In the genomic region with DNA sequence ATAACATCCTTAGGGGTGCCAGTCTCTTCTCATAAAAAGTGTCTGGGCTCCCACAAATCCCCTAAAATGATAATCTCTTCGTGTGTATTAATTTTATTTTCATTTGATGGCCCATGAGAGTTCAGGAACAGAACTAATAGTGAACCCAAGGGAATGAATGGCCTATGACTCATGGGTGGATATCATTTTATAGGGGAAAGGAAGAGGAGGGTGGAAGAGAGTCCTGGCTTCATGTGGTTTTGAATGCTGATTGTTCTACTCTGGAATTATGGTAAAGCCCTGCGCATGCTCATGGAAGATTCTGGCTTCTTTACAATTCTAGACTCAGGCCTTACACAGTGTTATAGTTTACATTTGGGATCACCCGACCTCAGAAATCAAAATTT, we compare ENCODE assay signal across 8 cellular contexts. TPM values are rescaled to one million over a fixed set of nuclear protein-coding genes. Genes with fewer than 3 reads are reported as not detected.
DNase-seq lines count a peak whose midpoint lies in the region; FAIRE-seq and TF ChIP-seq lines count a peak whose summit lies in the region.

No MANE protein-coding gene starts in this region.

- no peaks in the 10 kb centered on the region for H3K27me3 Mint-ChIP-seq in nephron (ENCODE audit: low read depth)

- H3K9ac ChIP-seq in MM.1S (ENCODE audit: low read length): no peak overlapping the region

- no peaks in the 10 kb centered on the region for H3K36me3 Mint-ChIP-seq in nephron (ENCODE audit: low read depth)

- no peak for TF ChIP-seq POLR2A in GM12891 (IDR thresholded peaks at IDR 0.05; ENCODE audit: low read depth, low read length)

- no peak overlapping the region for H3K4me2 ChIP-seq in MM.1S (ENCODE audit: low read depth, low read length)

- peak overlapping the region; percentile 60 to 71 (median 64) for H3K4me3 Mint-ChIP-seq in nephron

- H3K4me1 Mint-ChIP-seq in nephron: peaks cover 77% of the 10 kb centered on the region

- no peaks in the 10 kb centered on the region for H3K9me3 Mint-ChIP-seq in nephron

- H2AFZ ChIP-seq in MM.1S (ENCODE audit: low read length): no peak overlapping the region

- H3K9me3 ChIP-seq in MM.1S (replicated peaks; ENCODE audit: insufficient read depth, low read length): no peaks in the 10 kb centered on the region

- H4K20me1 ChIP-seq in MM.1S (ENCODE audit: insufficient read depth, low read length): no peaks in the 10 kb centered on the region; the same call in 1 of the 2 replicates

- H3K9me2 ChIP-seq in MM.1S (replicated peaks; ENCODE audit: insufficient read depth, low read length): no peaks in the 10 kb centered on the region

- H3K79me2 ChIP-seq in MM.1S (ENCODE audit: low read length): peaks cover 93% of the 10 kb centered on the region

- no peaks in the 10 kb centered on the region for H3K36me3 ChIP-seq in MM.1S (replicated peaks; ENCODE audit: insufficient read depth, low read length)

- H3K27ac Mint-ChIP-seq in nephron: peak overlapping the region; percentile 93 to 98 (median 96)

- no peak overlapping the region for H3K27ac ChIP-seq in MM.1S (ENCODE audit: low read length)

- no peak for FAIRE-seq in GM12891 (lab: Jason Lieb, UNC)

- no peaks in the 10 kb centered on the region for H3F3A ChIP-seq in MM.1S (ENCODE audit: insufficient read depth, low read length)

- H3K4me3 ChIP-seq in MM.1S (ENCODE audit: low read length): no peak overlapping the region

- TF ChIP-seq CTCF in nephron (IDR thresholded peaks at IDR 0.05; ENCODE audit: unreplicated experiment in 3 of 3) (no peak), MM.1S (IDR thresholded peaks at IDR 0.05; ENCODE audit: low read length) (no peak)

- no peaks in the 10 kb centered on the region for H3K4me1 ChIP-seq in MM.1S (ENCODE audit: low read length)

- peak; percentile 43 for DNase-seq in AG08396 (ENCODE audit: low spot score)
- peak; percentile 89 for DNase-seq in LoVo (ENCODE audit: low spot score)
- peak; percentile 88 for DNase-seq in dermis blood vessel endothelial cell
- no peak for DNase-seq in GF-D8 (lab: John Stamatoyannopoulos, UW)
- DNase-seq in GM12891 (ENCODE audit: insufficient read length, low spot score): no peak
- DNase-seq in MM.1S: no peak
- DNase-seq in 8988T: no peak

- H3K27me3 ChIP-seq in MM.1S (replicated peaks; ENCODE audit: insufficient read depth, low read length): no peaks in the 10 kb centered on the region

TF ChIP-seq in GM12891, 5 proteins besides CTCF, POLR2A, EP300 and RAD21:
- TF ChIP-seq POLR2AphosphoS5 (IDR thresholded peaks at IDR 0.05; ENCODE audit: low read depth, low read length): no peak
- no peak for TF ChIP-seq TAF1 (IDR thresholded peaks at IDR 0.05; ENCODE audit: low read depth, low read length)
- no peak for TF ChIP-seq PAX5 (IDR thresholded peaks at IDR 0.05; ENCODE audit: insufficient read depth, low read length, severe bottlenecking)
- TF ChIP-seq SPI1 (IDR thresholded peaks at IDR 0.05; ENCODE audit: low read depth, low read length): no peak
- TF ChIP-seq POU2F2 (IDR thresholded peaks at IDR 0.05; ENCODE audit: low read depth, low read length): no peak

RNA-seq across cellular contexts. Expression of gene MAML2, which starts 35.3 kb away (rescaled TPM):
- total RNA-seq in dermis blood vessel endothelial cell: 6.3 and 8.7 TPM in 2 replicates
- 4.5 TPM for polyA plus RNA-seq in GM12891 (2012; ENCODE audit: low read depth, missing spikeins)

Comparison
In these comparisons a context has a peak if more than half of its experiments do, and no peak if none do; other contexts are left out.
1. DNase-seq: peak in AG08396 (single experiment), LoVo (single experiment) and dermis blood vessel endothelial cell (single experiment); none in GF-D8 (single experiment), GM12891 (single experiment), MM.1S (single experiment) and 8988T (single experiment).